In the genomic region with DNA sequence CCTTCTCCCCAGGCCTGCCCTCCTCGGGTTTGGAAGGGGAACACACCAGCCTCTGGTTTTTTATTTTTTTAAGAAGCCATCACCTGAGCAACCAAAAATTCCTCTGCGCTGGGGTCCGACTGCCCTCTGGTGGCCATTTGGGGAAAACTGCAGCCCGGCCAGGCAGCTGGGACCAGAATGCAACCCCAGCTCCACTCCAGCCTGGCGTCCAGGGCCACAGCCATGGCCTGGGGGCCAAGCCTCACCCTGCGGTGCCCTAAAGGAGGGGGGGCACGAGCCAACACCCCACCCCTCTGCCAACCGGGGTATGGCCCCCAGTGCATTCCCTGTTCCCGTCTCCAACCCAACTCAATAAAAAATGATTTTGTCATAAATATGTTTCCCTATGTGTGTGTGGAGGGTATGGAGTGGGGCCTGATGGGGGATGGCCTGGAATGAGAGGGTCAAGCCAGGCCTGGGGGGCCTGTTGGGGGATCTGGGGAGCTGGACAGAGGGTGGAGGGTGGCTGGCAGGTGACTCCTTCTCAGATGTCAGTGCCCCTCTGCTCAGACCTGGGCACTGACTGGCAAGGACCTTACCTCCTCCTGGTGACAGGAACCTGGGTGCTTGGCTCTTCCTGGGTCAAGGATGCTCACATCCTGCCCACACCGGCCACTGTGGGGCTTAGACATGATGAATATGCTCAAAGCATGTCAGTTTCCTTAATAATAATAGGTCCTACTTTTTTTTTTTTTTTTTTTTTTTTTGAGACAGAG, we compare ENCODE assay signal across 8 cellular contexts. TPM values are rescaled to one million over a fixed set of nuclear protein-coding genes. Genes with fewer than 3 reads are reported as not detected.
DNase-seq lines count a peak whose midpoint lies in the region; ATAC-seq and TF ChIP-seq lines count a peak whose summit lies in the region.

No MANE protein-coding gene starts in this region.

- peak; percentile 81 for ATAC-seq in DND-41 (ENCODE audit: insufficient read depth, low read depth)
- peak; percentile 31 for ATAC-seq in IMR-90 (ENCODE audit: low read depth)
- ATAC-seq in Panc1 = peak; percentile 51
- ATAC-seq in thoracic aorta (ENCODE audit: insufficient number of reproducible peaks, low FRiP score, low read depth) = no peak
- no peak for ATAC-seq in HG03460 (IDR thresholded peaks at IDR 0.05; ENCODE audit: unreplicated experiment)

- dilution Hi-C loops in IMR-90 (cut with HindIII; ENCODE audit: low sequenced_read_pairs, unreplicated experiment) = no loop called here

- H4K91ac ChIP-seq in IMR-90 (ENCODE audit: insufficient read depth, low read depth, low read length) = no peak overlapping the region

- peak overlapping the region; percentile 54 for H2BK5ac ChIP-seq in IMR-90 (ENCODE audit: low read depth, low read length, poor library complexity, severe bottlenecking)

- peak; percentile 79 for DNase-seq in DND-41
- peak; percentile 57 for DNase-seq in IMR-90
- DNase-seq in Panc1 (ENCODE audit: low read depth, low spot score) = no peak
- DNase-seq in activated T-helper 1 cell treated with Interleukin-2 at 50 U/mL for 16 hours (ENCODE audit: low read depth) = peak; percentile 66
- peak; percentile 73 for DNase-seq in fibroblast of pulmonary artery (ENCODE audit: low read depth)
- DNase-seq in occipital lobe (lab: John Stamatoyannopoulos, UW) = peak; percentile 61
- no peak for DNase-seq in thoracic aorta (ENCODE audit: low spot score)

- H3K18ac ChIP-seq in IMR-90 (ENCODE audit: low read depth, low read length) = no peak overlapping the region

- H2AK9ac ChIP-seq in IMR-90 (replicated peaks; ENCODE audit: low read depth, low read length, poor library complexity) = peak overlapping the region; percentile 21

- no peaks in the 10 kb centered on the region for H4K20me1 ChIP-seq in DND-41 (ENCODE audit: insufficient read depth, low read length)
- no peaks in the 10 kb centered on the region for H4K20me1 ChIP-seq in IMR-90 (ENCODE audit: insufficient read depth, low read length)

- H3K56ac ChIP-seq in IMR-90 (ENCODE audit: extremely low read depth, insufficient read depth, low read length) = no peak overlapping the region

- H2BK15ac ChIP-seq in IMR-90 (ENCODE audit: low read depth, low read length) = no peak overlapping the region

- intact Hi-C loops in IMR-90 (cut with micrococcal nuclease) = loop anchor here (1.0 to 10.0 kb wide), 3 partner anchors 38 to 201 kb away; no protein-coding TSS in a partner anchor
- intact Hi-C loops in Panc1 (cut with micrococcal nuclease; ENCODE audit: unreplicated experiment) = loop anchor here (2.0 to 10.0 kb wide), 2 partner anchors 95 to 269 kb away; no protein-coding TSS in a partner anchor

- BruUV-seq in IMR-90 (replicated peaks; lab: Mats Ljungman, UMichigan) = no TSS peak
- BruUV-seq in Panc1 (replicated peaks; lab: Mats Ljungman, UMichigan) = no TSS peak

- WGBS in IMR-90 (ENCODE audit: extremely low coverage in 2 of 2, insufficient read length in 1 of 2), 2 experiments = 0% methylated on average over 3 of the region's 10 CpGs; no CpG with 5 or more reads in 1 of the 2 experiments

- H3K36me3 ChIP-seq in DND-41 (ENCODE audit: insufficient read depth, low read length) (no peaks in the 10 kb centered on the region), IMR-90 (ENCODE audit: control insufficient read depth, insufficient read depth, low read length) (no peaks in the 10 kb centered on the region; the same call in 1 of the 2 replicates), Panc1 (ENCODE audit: control insufficient read depth, insufficient read depth, low read length) (no peaks in the 10 kb centered on the region), thoracic aorta (no peaks in the 10 kb centered on the region)

- no peak; the same call in 1 of the 2 replicates for TF ChIP-seq POLR2A in IMR-90 (IDR thresholded peaks at IDR 0.05; ENCODE audit: low read depth, low read length)

- no peak overlapping the region for H4K5ac ChIP-seq in IMR-90 (ENCODE audit: low read depth, low read length)

- peak; percentile 80 for TF ChIP-seq RAD21 in IMR-90 (IDR thresholded peaks at IDR 0.05; ENCODE audit: low read length)

- no peak overlapping the region for H3K27ac ChIP-seq in DND-41 (ENCODE audit: low read length)
- no peak overlapping the region for H3K27ac ChIP-seq in IMR-90 (ENCODE audit: insufficient read depth, low read length)
- no peak overlapping the region for H3K27ac ChIP-seq in Panc1 (ENCODE audit: low read length)
- no peak overlapping the region for H3K27ac ChIP-seq in thoracic aorta

- POLR2A ChIA-PET in IMR-90 (lab: Charles Lee; ENCODE audit: unreplicated experiment) (interaction anchor here (0.5 kb wide), 1 partner anchor 109 kb away, joined by 3 read pairs; no protein-coding TSS in a partner anchor), Panc1 (lab: Charles Lee) (no interaction called here)

- H3K79me2 ChIP-seq in DND-41 (ENCODE audit: insufficient read depth, low read length) = no peaks in the 10 kb centered on the region

- H4K8ac ChIP-seq in IMR-90 (ENCODE audit: low read depth in 2 of 2, low read length in 2 of 2) = peak overlapping the region in 1 of 2 experiments; percentile 69; a peak in 1 of 4 replicates

- H2AFZ ChIP-seq in DND-41 (ENCODE audit: low read depth, low read length) (peak overlapping the region; percentile 67), IMR-90 (replicated peaks; ENCODE audit: low read length, poor library complexity) (peak overlapping the region; percentile 61)

- no peaks in the 10 kb centered on the region for H3K9me3 ChIP-seq in DND-41 (ENCODE audit: insufficient read depth, low read length, severe bottlenecking)
- no peaks in the 10 kb centered on the region for H3K9me3 ChIP-seq in IMR-90 (ENCODE audit: control insufficient read depth, insufficient read depth, low read length)
- no peaks in the 10 kb centered on the region for H3K9me3 ChIP-seq in Panc1 (ENCODE audit: control insufficient read depth, insufficient read depth, low read depth, low read length)
- no peaks in the 10 kb centered on the region for H3K9me3 ChIP-seq in thoracic aorta

- H2AK5ac ChIP-seq in IMR-90 (ENCODE audit: low read depth, low read length) = no peak overlapping the region; the same call in 1 of the 2 replicates

- CTCF ChIA-PET in IMR-90 (lab: Yijun Ruan, JAX) = interaction anchor here (0.6 to 4.7 kb wide), 10 partner anchors 29 to 351 kb away, joined by 3 to 79 read pairs (median 4); a partner anchor contains a TSS
- CTCF ChIA-PET in Panc1 (lab: Charles Lee) = interaction anchor here (0.5 to 1.5 kb wide), 11 partner anchors 30 to 367 kb away, joined by 3 to 12 read pairs (median 4); no protein-coding TSS in a partner anchor

- 0 out of 2 replicates have a peak overlapping the region, but pooled peaks have one; percentile 8 for H2BK20ac ChIP-seq in IMR-90 (ENCODE audit: low read depth, low read length)

- in situ Hi-C loops in IMR-90 (cut with MboI; ENCODE audit: low sequenced_read_pairs) = loop anchor here (5.0 to 10.0 kb wide), 2 partner anchors 212 to 291 kb away; no protein-coding TSS in a partner anchor
- in situ Hi-C loops in Panc1 (cut with HindIII; ENCODE audit: low pct_unique_long_range_greater_than_20kb, low sequenced_read_pairs) = no loop called here

- H3K14ac ChIP-seq in IMR-90 (replicated peaks; ENCODE audit: low read depth, low read length) = no peak overlapping the region

- peaks cover 5% of the 10 kb centered on the region; the same call in 1 of the 2 replicates for H3K4me1 ChIP-seq in DND-41 (ENCODE audit: insufficient read depth, low read length)
- peaks cover 17% of the 10 kb centered on the region for H3K4me1 ChIP-seq in IMR-90 (ENCODE audit: control insufficient read depth, insufficient read depth, low read length)
- peaks cover 6% of the 10 kb centered on the region for H3K4me1 ChIP-seq in Panc1 (ENCODE audit: control insufficient read depth, insufficient read depth, low read length)
- H3K4me1 ChIP-seq in thoracic aorta (ENCODE audit: control insufficient read depth in 1 of 2, low read depth in 2 of 2) = peaks cover 11 to 25% of the 10 kb centered on the region in 2 donors

- H3K4me3 ChIP-seq in DND-41 (ENCODE audit: low read depth in 1 of 2, low read length in 2 of 2) (no peak overlapping the region), IMR-90 (ENCODE audit: insufficient read depth, low read depth, low read length) (no peak overlapping the region), Panc1 (ENCODE audit: low read depth in 2 of 2, low read length in 2 of 2) (no peak overlapping the region), fibroblast of pulmonary artery (replicated peaks; ENCODE audit: low read depth, low read length) (no peak overlapping the region), thoracic aorta (no peak overlapping the region)

- TF ChIP-seq CTCF in DND-41 (IDR thresholded peaks at IDR 0.05; ENCODE audit: borderline replicate concordance, extremely low read depth, low read length, poor library complexity, severe bottlenecking) = peak; percentile 94
- peak; percentile 91 for TF ChIP-seq CTCF in IMR-90 (conservative IDR thresholded peaks at IDR 0.05; ENCODE audit: low read depth, low read length)
- peak; percentile 99 for TF ChIP-seq CTCF in Panc1 (IDR thresholded peaks at IDR 0.05)
- peak; percentile 83 for TF ChIP-seq CTCF in fibroblast of pulmonary artery (IDR thresholded peaks at IDR 0.05; ENCODE audit: low read length, missing control alignments)
- TF ChIP-seq CTCF in thoracic aorta (IDR thresholded peaks at IDR 0.05) = peak; percentile 95

- H3K4me2 ChIP-seq in DND-41 (ENCODE audit: insufficient read depth, low read length) (no peak overlapping the region), IMR-90 (ENCODE audit: low read depth, low read length) (0 out of 2 replicates have a peak overlapping the region, but pooled peaks have one; percentile 7)

- H3K9me1 ChIP-seq in IMR-90 (ENCODE audit: insufficient read depth, low read length) = peaks cover 26% of the 10 kb centered on the region

- H3K9ac ChIP-seq in DND-41 (ENCODE audit: low read depth, low read length) (peak overlapping the region; percentile 15; the same call in 1 of the 2 replicates), IMR-90 (ENCODE audit: low read depth, low read length) (no peak overlapping the region)

- no peak overlapping the region for H2BK120ac ChIP-seq in IMR-90 (ENCODE audit: low read depth, low read length)

- H3K27me3 ChIP-seq in DND-41 (ENCODE audit: insufficient read depth, low read length, poor library complexity) = no peaks in the 10 kb centered on the region
- H3K27me3 ChIP-seq in IMR-90 (ENCODE audit: control insufficient read depth, insufficient read depth, low read length) = no peaks in the 10 kb centered on the region
- no peaks in the 10 kb centered on the region for H3K27me3 ChIP-seq in Panc1 (ENCODE audit: control insufficient read depth, insufficient read depth, low read length)
- no peaks in the 10 kb centered on the region for H3K27me3 ChIP-seq in thoracic aorta (replicated peaks; ENCODE audit: insufficient read depth)

- H3K4ac ChIP-seq in IMR-90 (ENCODE audit: low read depth, low read length) = peak overlapping the region; percentile 51; the same call in 1 of the 2 replicates

- no peak overlapping the region for H3K23ac ChIP-seq in IMR-90 (ENCODE audit: low read depth, low read length)

- peaks cover 0 to 28% of the 10 kb centered on the region in 2 experiments; a peak in 3 of 4 replicates for H3K79me1 ChIP-seq in IMR-90 (ENCODE audit: low read depth in 1 of 2, low read length in 2 of 2)

RNA-seq across cellular contexts. Expression of a gene that starts 3.2 kb away (rescaled TPM):
- total RNA-seq in IMR-90 (2012; rRNA removed) = 0.72 and 0.83 TPM in 2 replicates
- polyA plus RNA-seq in IMR-90 (2012; rRNA removed) = 4.8 and 5.4 TPM in 2 replicates
- polyA plus RNA-seq in IMR-90 (2012; cell fraction: cytosol; rRNA removed) = 3.3 and 6.1 TPM in 2 replicates
- 5.4 and 6.0 TPM in 2 replicates for polyA plus RNA-seq in IMR-90 (2012; cell fraction: nucleus; rRNA removed; ENCODE audit: low replicate concordance)
- 0.95 TPM for total RNA-seq in Panc1 (2021; ENCODE audit: unreplicated experiment)
- 1.1 TPM for polyA plus RNA-seq in Panc1 (2012; ENCODE audit: insufficient read length)
- not detected for total RNA-seq in occipital lobe
- not detected for total RNA-seq in thoracic aorta

RNA-seq across cellular contexts. Expression of a gene that starts 12.5 kb away (rescaled TPM):
- total RNA-seq in IMR-90 (2012; rRNA removed) (not detected in 2 replicates), Panc1 (2021; ENCODE audit: unreplicated experiment) (0.13 TPM), occipital lobe (not detected), thoracic aorta (not detected)
- polyA plus RNA-seq in IMR-90 (2012; rRNA removed) = not detected in 2 replicates
- not detected in 2 replicates for polyA plus RNA-seq in IMR-90 (2012; cell fraction: cytosol; rRNA removed)
- polyA plus RNA-seq in IMR-90 (2012; cell fraction: nucleus; rRNA removed; ENCODE audit: low replicate concordance) = 0.04 TPM in 1 of 2 replicates, not detected in the other
- polyA plus RNA-seq in Panc1 (2012; ENCODE audit: insufficient read length) = not detected

RNA-seq across cellular contexts. Expression of a gene that starts 21.0 kb away (rescaled TPM):
- total RNA-seq in IMR-90 (2012; rRNA removed) (not detected in 2 replicates), Panc1 (2021; ENCODE audit: unreplicated experiment) (not detected), occipital lobe (not detected), thoracic aorta (1 to 10 TPM; 3.5 to 4.5 TPM)
- polyA plus RNA-seq in IMR-90 (2012; rRNA removed) = not detected in 2 replicates
- polyA plus RNA-seq in IMR-90 (2012; cell fraction: cytosol; rRNA removed) = not detected in 2 replicates
- polyA plus RNA-seq in IMR-90 (2012; cell fraction: nucleus; rRNA removed; ENCODE audit: low replicate concordance) = not detected in 2 replicates
- polyA plus RNA-seq in Panc1 (2012; ENCODE audit: insufficient read length) = 0.23 TPM

RNA-seq across cellular contexts. Expression of a gene that starts 28.9 kb away (rescaled TPM):
- total RNA-seq in IMR-90 (2012; rRNA removed) (4.8 and 5.3 TPM in 2 replicates), Panc1 (2021; ENCODE audit: unreplicated experiment) (56.9 TPM), occipital lobe (2.7 TPM), thoracic aorta (10 to 100 TPM; 78.6 to 85.6 TPM)
- 15.9 and 17.3 TPM in 2 replicates for polyA plus RNA-seq in IMR-90 (2012; rRNA removed)
- polyA plus RNA-seq in IMR-90 (2012; cell fraction: cytosol; rRNA removed) = 6.7 and 10.6 TPM in 2 replicates
- polyA plus RNA-seq in IMR-90 (2012; cell fraction: nucleus; rRNA removed; ENCODE audit: low replicate concordance) = 53.8 and 151 TPM in 2 replicates
- polyA plus RNA-seq in Panc1 (2012; ENCODE audit: insufficient read length) = 57.8 TPM

RNA-seq across cellular contexts. Expression of a gene that starts 53.8 kb away (rescaled TPM):
- total RNA-seq in IMR-90 (2012; rRNA removed) (0.18 and 0.28 TPM in 2 replicates), Panc1 (2021; ENCODE audit: unreplicated experiment) (2.4 TPM), occipital lobe (not detected), thoracic aorta (1 to 10 TPM; 4.1 to 5.5 TPM)
- polyA plus RNA-seq in IMR-90 (2012; rRNA removed) = 1.0 and 1.3 TPM in 2 replicates
- 0.24 and 1.0 TPM in 2 replicates for polyA plus RNA-seq in IMR-90 (2012; cell fraction: cytosol; rRNA removed)
- 9.3 and 16.4 TPM in 2 replicates for polyA plus RNA-seq in IMR-90 (2012; cell fraction: nucleus; rRNA removed; ENCODE audit: low replicate concordance)
- polyA plus RNA-seq in Panc1 (2012; ENCODE audit: insufficient read length) = 3.8 TPM

Comparison
In these comparisons a context has a peak if more than half of its experiments do, and no peak if none do; other contexts are left out.
1. ATAC-seq: peak in DND-41 (single experiment), IMR-90 (single experiment) and Panc1 (single experiment); none in thoracic aorta (single experiment) and HG03460 (single experiment).
2. DNase-seq: peak in DND-41 (single experiment), IMR-90 (single experiment), activated T-helper 1 cell treated with Interleukin-2 at 50 U/mL for 16 hours (single experiment), fibroblast of pulmonary artery (single experiment) and occipital lobe (single experiment); none in Panc1 (single experiment) and thoracic aorta (single experiment).
3. Peak in every context shown above with its lines, with median percentiles within 50 percentile points of each other: CTCF ChIP-seq.